Comparison of ENCODE assay signal across 17 cellular contexts in the genomic region with DNA sequence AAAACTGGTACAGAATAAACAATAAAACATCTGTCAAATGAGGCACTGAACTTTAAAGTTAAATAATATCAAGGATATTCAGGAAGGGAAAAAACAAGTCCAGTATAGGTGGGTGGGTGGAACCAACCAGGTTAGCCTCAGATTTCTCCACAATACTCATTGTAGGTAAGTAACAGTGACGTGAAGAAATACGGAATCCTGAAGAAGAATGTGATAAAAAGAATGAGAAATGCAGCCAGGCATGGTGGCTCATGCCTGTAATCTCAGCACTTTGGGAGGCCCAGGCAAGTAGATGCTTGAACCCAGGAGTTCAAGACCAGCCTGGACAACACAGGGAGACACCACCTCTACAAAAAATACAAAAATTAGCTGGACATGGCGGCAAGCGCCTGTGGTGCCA. TPM values are rescaled to one million over a fixed set of nuclear protein-coding genes. Genes with fewer than 3 reads are reported as not detected.
DNase-seq lines count a peak whose midpoint lies in the region; ATAC-seq and TF ChIP-seq lines count a peak whose summit lies in the region.
"Had no signal": no experiment of that assay in that cellular context is flagged by ENCODE, and none has a peak within 500 bp of the region (broad histone marks: within the 10 kb centered on the region; RNA-seq: fewer than 3 reads in every experiment).

No MANE protein-coding gene starts in this region.

- H3K79me2 ChIP-seq in neural progenitor cell (ENCODE audit: low read depth): peaks cover 97% of the 10 kb centered on the region

- TF ChIP-seq POLR2A in right lobe of liver (IDR thresholded peaks at IDR 0.05): no peak

- intact Hi-C loops in right lobe of liver (cut with DNase I): no loop called here

- H3K27me3 Mint-ChIP-seq in stimulated activated naive CD8-positive, alpha-beta T cell treated with anti-CD3 and anti-CD28 coated beads, Interleukin-15, amount 100 ng/mL, for 72 hours: no peaks in the 10 kb centered on the region
- no peaks in the 10 kb centered on the region for H3K27me3 Mint-ChIP-seq in neural progenitor cell (ENCODE audit: insufficient read depth, low read depth)
- H3K27me3 Mint-ChIP-seq: CD4-positive, CD25-positive, alpha-beta regulatory T cell had no signal

- no peak overlapping the region for H3K4me2 ChIP-seq in neural progenitor cell

- H3K9me3 Mint-ChIP-seq in stimulated activated naive CD8-positive, alpha-beta T cell treated with anti-CD3 and anti-CD28 coated beads, Interleukin-15, amount 100 ng/mL, for 72 hours: no peaks in the 10 kb centered on the region
- H3K9me3 Mint-ChIP-seq in neural progenitor cell: peaks cover 10% of the 10 kb centered on the region
- H3K9me3 Mint-ChIP-seq: CD4-positive, CD25-positive, alpha-beta regulatory T cell had no signal

- peaks cover 67% of the 10 kb centered on the region for H4K20me1 ChIP-seq in neural progenitor cell (ENCODE audit: low read depth)

- H3K36me3 ChIP-seq in neural progenitor cell: no peaks in the 10 kb centered on the region
- no peaks in the 10 kb centered on the region for H3K36me3 ChIP-seq in right lobe of liver
- H3K36me3 ChIP-seq: BE2C had no signal

- no peak overlapping the region for H2AFZ ChIP-seq in neural progenitor cell (replicated peaks)

- no peaks in the 10 kb centered on the region for H3K27me3 ChIP-seq in neural progenitor cell
- H3K27me3 ChIP-seq in right lobe of liver: no peaks in the 10 kb centered on the region
- H3K27me3 ChIP-seq: BE2C had no signal

- peaks cover 43% of the 10 kb centered on the region for H3K4me1 Mint-ChIP-seq in stimulated activated naive CD8-positive, alpha-beta T cell treated with anti-CD3 and anti-CD28 coated beads, Interleukin-15, amount 100 ng/mL, for 72 hours
- H3K4me1 Mint-ChIP-seq in neural progenitor cell: peaks cover 3% of the 10 kb centered on the region

- peaks cover 4% of the 10 kb centered on the region for H3F3A ChIP-seq in neural progenitor cell (ENCODE audit: low read depth)

- H3K36me3 Mint-ChIP-seq in neural progenitor cell: peaks cover 15% of the 10 kb centered on the region
- H3K36me3 Mint-ChIP-seq: CD4-positive, CD25-positive, alpha-beta regulatory T cell had no signal

- H3K4me1 ChIP-seq in neural progenitor cell (no peaks in the 10 kb centered on the region), right lobe of liver (peaks cover 0 to 14% (median 3%) of the 10 kb centered on the region in 4 donors)
- H3K4me1 ChIP-seq: BE2C, Caco-2 had no signal

- POLR2A ChIA-PET in GM10248 (lab: Yijun Ruan, JAX): no interaction called here

- TF ChIP-seq CTCF in epithelial cell of esophagus (IDR thresholded peaks at IDR 0.05; ENCODE audit: insufficient read depth, low read depth, low read length, missing control alignments) (no peak), neural progenitor cell (IDR thresholded peaks at IDR 0.05) (no peak), GM10248 (IDR thresholded peaks at IDR 0.05; ENCODE audit: control extremely low read depth, extremely low read depth, low read depth, missing control alignments) (no peak), right lobe of liver (IDR thresholded peaks at IDR 0.05) (no peak)

- CTCF ChIA-PET in GM10248 (lab: Yijun Ruan, JAX): no interaction called here

- H3K9ac ChIP-seq in neural progenitor cell: peak overlapping the region; percentile 33

- H3K9me3 ChIP-seq in neural progenitor cell (ENCODE audit: low read depth) (no peaks in the 10 kb centered on the region), right lobe of liver (no peaks in the 10 kb centered on the region)
- H3K9me3 ChIP-seq: BE2C, Caco-2 had no signal

- H3K27ac ChIP-seq in neural progenitor cell (no peak overlapping the region), right lobe of liver (no peak overlapping the region)

- H3K4me3 ChIP-seq in epithelial cell of esophagus (ENCODE audit: low read length) (no peak overlapping the region), neural progenitor cell (no peak overlapping the region), right lobe of liver (no peak overlapping the region)
- H3K4me3 ChIP-seq: K562 had no signal

- H3K4me3 Mint-ChIP-seq in stimulated activated naive CD8-positive, alpha-beta T cell treated with anti-CD3 and anti-CD28 coated beads, Interleukin-15, amount 100 ng/mL, for 72 hours: no peak overlapping the region
- no peak overlapping the region for H3K4me3 Mint-ChIP-seq in neural progenitor cell
- H3K4me3 Mint-ChIP-seq: CD4-positive, CD25-positive, alpha-beta regulatory T cell had no signal

- H3K27ac Mint-ChIP-seq in stimulated activated naive CD8-positive, alpha-beta T cell treated with anti-CD3 and anti-CD28 coated beads, Interleukin-15, amount 100 ng/mL, for 72 hours: peak overlapping the region; percentile 65 to 91
- H3K27ac Mint-ChIP-seq in neural progenitor cell: no peak overlapping the region

- ATAC-seq in stimulated activated naive CD8-positive, alpha-beta T cell treated with anti-CD3 and anti-CD28 coated beads, Interleukin-15, amount 100 ng/mL, for 72 hours: no peak
- no peak for ATAC-seq in stimulated activated naive CD8-positive, alpha-beta T cell treated with anti-CD3 and anti-CD28 coated beads, Interleukin-15, Interleukin-2, amounts not matched to agents 100 U/mL and 50 U/mL, for 24 hours
- no peak for ATAC-seq in HG02852 (IDR thresholded peaks at IDR 0.05; ENCODE audit: unreplicated experiment)
- no peak for ATAC-seq in right lobe of liver
- ATAC-seq: K562 had no signal

- DNase-seq in stimulated activated naive CD8-positive, alpha-beta T cell treated with anti-CD3 and anti-CD28 coated beads, Interleukin-15, amount 100 ng/mL, for 72 hours: no peak
- no peak for DNase-seq in stimulated activated naive CD8-positive, alpha-beta T cell treated with anti-CD3 and anti-CD28 coated beads, Interleukin-15, Interleukin-2, amounts not matched to agents 100 U/mL and 50 U/mL, for 24 hours
- DNase-seq in epithelial cell of esophagus (ENCODE audit: low read depth): peak; percentile 34
- DNase-seq in neural progenitor cell (ENCODE audit: low spot score): no peak
- no peak for DNase-seq in GM10248 (ENCODE audit: extremely low spot score)
- DNase-seq in right lobe of liver: no peak
- DNase-seq: BE2C; Caco-2; CD4-positive, CD25-positive, alpha-beta regulatory T cell; NCI-H1105 treated with DMSO at 0.1 percent for 48 hours; NCI-H187; NCI-H2107; NCI-H2227 treated with DMSO at 0.1 percent for 48 hours; NCI-H524; SIG-M5 had no signal

- WGBS in right lobe of liver (ENCODE audit: insufficient coverage, low coverage, low lambda C conversion rate, missing lambda C conversion rate): 88% methylated on average over 4 of the region's 4 CpGs

RNA-seq across cellular contexts. Expression of gene UBE2G1, which starts 47.3 kb away (rescaled TPM):
- total RNA-seq in neural progenitor cell (ENCODE audit: low replicate concordance) (71.4 and 88.5 TPM in 2 replicates), right lobe of liver (10 to 100 TPM; 30.3 to 45.5 (median 38.8) TPM)

RNA-seq across cellular contexts. Expression of gene ANKFY1, which starts 55.4 kb away (rescaled TPM):
- total RNA-seq in neural progenitor cell (ENCODE audit: low replicate concordance): 39.3 and 39.8 TPM in 2 replicates
- total RNA-seq in right lobe of liver: 10 to 100 TPM; 21.3 to 34.9 (median 29.5) TPM
